In the genomic region with DNA sequence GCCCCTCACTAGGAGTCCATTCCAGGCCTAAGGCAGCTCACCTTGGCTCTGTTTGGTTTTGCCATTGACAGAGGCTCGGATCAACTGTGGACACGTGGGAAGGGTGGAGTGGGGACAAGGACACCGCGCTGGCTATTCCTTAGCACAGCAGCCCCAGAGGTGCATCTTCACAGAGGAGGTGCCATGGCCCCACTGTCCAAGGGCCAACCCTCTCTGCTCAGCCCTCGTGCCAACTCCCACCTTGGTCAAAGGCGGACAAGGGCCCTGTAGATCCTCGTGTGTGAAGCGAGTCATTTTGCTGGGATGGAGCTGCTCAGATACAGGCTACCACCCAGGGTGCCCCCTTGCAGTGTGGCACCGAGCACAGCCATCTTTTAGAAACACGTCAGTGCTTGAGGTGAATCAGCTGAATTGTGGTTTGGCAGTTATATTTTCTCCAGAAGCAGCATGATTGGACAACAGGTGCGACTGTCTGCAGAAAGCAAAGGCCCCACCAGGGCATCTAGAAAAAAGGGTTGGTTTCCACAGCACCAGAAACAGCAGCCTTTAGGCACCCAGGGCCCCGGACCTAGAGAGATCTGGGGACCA, we compare ENCODE assay signal across 10 cellular contexts.
"Had no signal": no experiment of that assay in that cellular context is flagged by ENCODE, and none has a peak within 500 bp of the region (broad histone marks: within the 10 kb centered on the region; RNA-seq: fewer than 3 reads in every experiment).

No MANE protein-coding gene starts in this region.

- ATAC-seq: esophagus mucosa had no signal

- H3K27ac Mint-ChIP-seq: activated CD4-positive, alpha-beta T cell treated with anti-CD3 and anti-CD28 coated beads, Interleukin-2, amount 10 ng/mL, durations not matched to agents 7 days and 5 days; nephron had no signal

- H3K4me1 Mint-ChIP-seq: activated CD4-positive, alpha-beta T cell treated with anti-CD3 and anti-CD28 coated beads, Interleukin-2, amount 10 ng/mL, durations not matched to agents 7 days and 5 days had no signal

- H3K27me3 ChIP-seq: thyroid gland, uterus had no signal

- H3K4me1 ChIP-seq: thyroid gland, uterus had no signal

- H3K9me3 ChIP-seq: thyroid gland, uterus had no signal

- H3K4me3 ChIP-seq: thyroid gland, uterus had no signal

- H3K27ac ChIP-seq: thyroid gland, uterus had no signal

- H3K4me3 Mint-ChIP-seq: activated CD4-positive, alpha-beta T cell treated with anti-CD3 and anti-CD28 coated beads, Interleukin-2, amount 10 ng/mL, durations not matched to agents 7 days and 5 days; nephron had no signal

- H3K36me3 ChIP-seq: thyroid gland, uterus had no signal

- H3K9me3 Mint-ChIP-seq: activated CD4-positive, alpha-beta T cell treated with anti-CD3 and anti-CD28 coated beads, Interleukin-2, amount 10 ng/mL, durations not matched to agents 7 days and 5 days; nephron had no signal

- DNase-seq: activated CD4-positive, alpha-beta T cell treated with anti-CD3 and anti-CD28 coated beads, Interleukin-2, amount 10 ng/mL, durations not matched to agents 7 days and 5 days; activated CD4-positive, CD25-positive, alpha-beta regulatory T cell; activated naive CD4-positive, alpha-beta T cell treated with anti-CD3 and anti-CD28 coated beads, Interleukin-2, amount 50 U/mL, for 16 hours; mammary epithelial cell; stimulated activated CD4-positive, alpha-beta T cell treated with anti-CD3 and anti-CD28 coated beads, Interleukin-4, amount 100 ng/mL, for 1 hour; stimulated activated CD8-positive, alpha-beta memory T cell treated with anti-CD3 and anti-CD28 coated beads, Interleukin-4, amount 100 ng/mL, for 48 hours; thyroid gland; uterus had no signal
